ENCODE assay signal across 4 cellular contexts in genomic region chr21:18869105-18869504, GRCh38.
TF ChIP-seq lines count a peak whose summit lies in the region.

No MANE protein-coding gene starts in this region.

TF ChIP-seq in HepG2, 621 proteins besides CTCF, POLR2A, EP300 and RAD21:
- TF ChIP-seq MAFK (conservative IDR thresholded peaks at IDR 0.05 in 1 of 2, IDR thresholded peaks at IDR 0.05 in 1 of 2; ENCODE audit: low read length in 2 of 2) (peak; percentile 73 to 92), JUND (CRISPR knock-in tag; IDR thresholded peaks at IDR 0.05) (no peak), MAFF (IDR thresholded peaks at IDR 0.05; ENCODE audit: low read depth, low read length) (peak; percentile 85)

TF ChIP-seq in A549, 52 proteins besides CTCF, POLR2A, EP300 and RAD21:
- TF ChIP-seq NFE2L2 (conservative IDR thresholded peaks at IDR 0.05; ENCODE audit: low read length) (no peak), MAFK (IDR thresholded peaks at IDR 0.05; ENCODE audit: partially characterized antibody) (peak; percentile 61), JUNB (IDR thresholded peaks at IDR 0.05) (no peak), POLR2AphosphoS2 (conservative IDR thresholded peaks at IDR 0.05; ENCODE audit: low read length) (no peak), ZSCAN20 (CRISPR knock-in tag; IDR thresholded peaks at IDR 0.05) (no peak)

TF ChIP-seq in IMR-90, 13 proteins besides CTCF, POLR2A, EP300 and RAD21:
- TF ChIP-seq MAFK (IDR thresholded peaks at IDR 0.05; ENCODE audit: low read depth, low read length) (peak; percentile 82), SMC3 (IDR thresholded peaks at IDR 0.05; ENCODE audit: low read depth, low read length) (no peak)

TF ChIP-seq in K562, 482 proteins besides CTCF, POLR2A, EP300 and RAD21:
- TF ChIP-seq CBX3 (IDR thresholded peaks at IDR 0.05; ENCODE audit: borderline replicate concordance in 1 of 2, low read length in 2 of 2): no peak
- no peak for TF ChIP-seq FUS (optimal IDR thresholded peaks at IDR 0.05; ENCODE audit: low read depth, low read length)
- TF ChIP-seq CBX1 (IDR thresholded peaks at IDR 0.05; ENCODE audit: low read depth): no peak
- TF ChIP-seq MYNN (IDR thresholded peaks at IDR 0.05): no peak
- TF ChIP-seq MYNN (CRISPR knock-in tag; IDR thresholded peaks at IDR 0.05): no peak
- TF ChIP-seq DPF2 (IDR thresholded peaks at IDR 0.05): no peak
- TF ChIP-seq ZNF384 (IDR thresholded peaks at IDR 0.05; ENCODE audit: low read depth, low read length): no peak
- no peak for TF ChIP-seq HDAC3 (IDR thresholded peaks at IDR 0.05; ENCODE audit: borderline replicate concordance, partially characterized antibody)
- TF ChIP-seq SAFB2 (IDR thresholded peaks at IDR 0.05; ENCODE audit: borderline replicate concordance, low read depth, low read length, severe bottlenecking): no peak
- TF ChIP-seq ARHGAP35 (IDR thresholded peaks at IDR 0.05; ENCODE audit: partially characterized antibody): no peak
- TF ChIP-seq ZNF507 (tag; conservative IDR thresholded peaks at IDR 0.05): no peak
- peak; percentile 63 for TF ChIP-seq MAFF (IDR thresholded peaks at IDR 0.05; ENCODE audit: low read length)
- TF ChIP-seq NR3C1 (CRISPR knock-in tag; IDR thresholded peaks at IDR 0.05): no peak
- peak; percentile 61 for TF ChIP-seq MAFG (tag; conservative IDR thresholded peaks at IDR 0.05)
- no peak for TF ChIP-seq PHF8 (IDR thresholded peaks at IDR 0.05; ENCODE audit: borderline replicate concordance, low read length)
- TF ChIP-seq ZNF583 (CRISPR knock-in tag; IDR thresholded peaks at IDR 0.05): no peak
- TF ChIP-seq IRF1 (CRISPR knock-in tag; IDR thresholded peaks at IDR 0.05; ENCODE audit: borderline replicate concordance): no peak
- TF ChIP-seq, protein P1, sequence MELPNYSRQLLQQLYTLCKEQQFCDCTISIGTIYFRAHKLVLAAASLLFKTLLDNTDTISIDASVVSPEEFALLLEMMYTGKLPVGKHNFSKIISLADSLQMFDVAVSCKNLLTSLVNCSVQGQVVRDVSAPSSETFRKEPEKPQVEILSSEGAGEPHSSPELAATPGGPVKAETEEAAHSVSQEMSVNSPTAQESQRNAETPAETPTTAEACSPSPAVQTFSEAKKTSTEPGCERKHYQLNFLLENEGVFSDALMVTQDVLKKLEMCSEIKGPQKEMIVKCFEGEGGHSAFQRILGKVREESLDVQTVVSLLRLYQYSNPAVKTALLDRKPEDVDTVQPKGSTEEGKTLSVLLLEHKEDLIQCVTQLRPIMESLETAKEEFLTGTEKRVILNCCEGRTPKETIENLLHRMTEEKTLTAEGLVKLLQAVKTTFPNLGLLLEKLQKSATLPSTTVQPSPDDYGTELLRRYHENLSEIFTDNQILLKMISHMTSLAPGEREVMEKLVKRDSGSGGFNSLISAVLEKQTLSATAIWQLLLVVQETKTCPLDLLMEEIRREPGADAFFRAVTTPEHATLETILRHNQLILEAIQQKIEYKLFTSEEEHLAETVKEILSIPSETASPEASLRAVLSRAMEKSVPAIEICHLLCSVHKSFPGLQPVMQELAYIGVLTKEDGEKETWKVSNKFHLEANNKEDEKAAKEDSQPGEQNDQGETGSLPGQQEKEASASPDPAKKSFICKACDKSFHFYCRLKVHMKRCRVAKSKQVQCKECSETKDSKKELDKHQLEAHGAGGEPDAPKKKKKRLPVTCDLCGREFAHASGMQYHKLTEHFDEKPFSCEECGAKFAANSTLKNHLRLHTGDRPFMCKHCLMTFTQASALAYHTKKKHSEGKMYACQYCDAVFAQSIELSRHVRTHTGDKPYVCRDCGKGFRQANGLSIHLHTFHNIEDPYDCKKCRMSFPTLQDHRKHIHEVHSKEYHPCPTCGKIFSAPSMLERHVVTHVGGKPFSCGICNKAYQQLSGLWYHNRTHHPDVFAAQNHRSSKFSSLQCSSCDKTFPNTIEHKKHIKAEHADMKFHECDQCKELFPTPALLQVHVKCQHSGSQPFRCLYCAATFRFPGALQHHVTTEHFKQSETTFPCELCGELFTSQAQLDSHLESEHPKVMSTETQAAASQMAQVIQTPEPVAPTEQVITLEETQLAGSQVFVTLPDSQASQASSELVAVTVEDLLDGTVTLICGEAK (IDR thresholded peaks at IDR 0.05): no peak
- TF ChIP-seq, protein P1 (CRISPR knock-in tag; IDR thresholded peaks at IDR 0.05): no peak
- TF ChIP-seq RCOR1 (IDR thresholded peaks at IDR 0.05; ENCODE audit: borderline replicate concordance in 1 of 2, low read depth in 2 of 2, low read length in 2 of 2): no peak
- peak; percentile 33; the same call in 1 of the 2 replicates for TF ChIP-seq C11orf30 (IDR thresholded peaks at IDR 0.05; ENCODE audit: low read depth)
- TF ChIP-seq, protein P2, sequence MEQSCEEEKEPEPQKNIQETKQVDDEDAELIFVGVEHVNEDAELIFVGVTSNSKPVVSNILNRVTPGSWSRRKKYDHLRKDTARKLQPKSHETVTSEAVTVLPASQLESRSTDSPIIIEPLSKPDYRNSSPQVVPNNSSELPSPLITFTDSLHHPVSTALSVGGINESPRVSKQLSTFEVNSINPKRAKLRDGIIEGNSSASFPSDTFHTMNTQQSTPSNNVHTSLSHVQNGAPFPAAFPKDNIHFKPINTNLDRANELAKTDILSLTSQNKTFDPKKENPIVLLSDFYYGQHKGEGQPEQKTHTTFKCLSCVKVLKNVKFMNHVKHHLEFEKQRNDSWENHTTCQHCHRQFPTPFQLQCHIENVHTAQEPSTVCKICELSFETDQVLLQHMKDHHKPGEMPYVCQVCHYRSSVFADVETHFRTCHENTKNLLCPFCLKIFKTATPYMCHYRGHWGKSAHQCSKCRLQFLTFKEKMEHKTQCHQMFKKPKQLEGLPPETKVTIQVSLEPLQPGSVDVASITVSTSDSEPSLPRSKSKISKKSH (CRISPR knock-in tag; IDR thresholded peaks at IDR 0.05): no peak
- peak; percentile 67; the same call in 1 of the 2 replicates for TF ChIP-seq ZNF316 (IDR thresholded peaks at IDR 0.05)
- TF ChIP-seq ZNF277 (CRISPR knock-in tag; IDR thresholded peaks at IDR 0.05; ENCODE audit: borderline replicate concordance): no peak
- no peak for TF ChIP-seq NFRKB (IDR thresholded peaks at IDR 0.05; ENCODE audit: low read depth)
- TF ChIP-seq ETV1 (tag; conservative IDR thresholded peaks at IDR 0.05; ENCODE audit: low read depth): no peak
- no peak for TF ChIP-seq MTA2 (IDR thresholded peaks at IDR 0.05; ENCODE audit: low read depth)
- TF ChIP-seq RFX5 (IDR thresholded peaks at IDR 0.05; ENCODE audit: low read depth, low read length): no peak
- TF ChIP-seq PTRF (tag; IDR thresholded peaks at IDR 0.05): no peak
- peak; percentile 62 for TF ChIP-seq MAFK (IDR thresholded peaks at IDR 0.05; ENCODE audit: low read length)
